Comparison of ENCODE assay signal across 1 cellular context in genomic region chr12:8949525-8950286, GRCh38.
TF ChIP-seq lines count a peak whose summit lies in the region.

M6PR (minus strand) TSS chr12:8949645; CDS start chr12:8946404, 3,241 bp downstream.

TF ChIP-seq in HEK293, 187 proteins besides CTCF, POLR2A, EP300 and RAD21 (continued from another document and continues in another):
- TF ChIP-seq WT1 (tag by site-specific recombination; IDR thresholded peaks at IDR 0.05) = 0 out of 2 replicates have a peak, but pooled peaks have one; percentile 9
- TF ChIP-seq, protein P1, sequence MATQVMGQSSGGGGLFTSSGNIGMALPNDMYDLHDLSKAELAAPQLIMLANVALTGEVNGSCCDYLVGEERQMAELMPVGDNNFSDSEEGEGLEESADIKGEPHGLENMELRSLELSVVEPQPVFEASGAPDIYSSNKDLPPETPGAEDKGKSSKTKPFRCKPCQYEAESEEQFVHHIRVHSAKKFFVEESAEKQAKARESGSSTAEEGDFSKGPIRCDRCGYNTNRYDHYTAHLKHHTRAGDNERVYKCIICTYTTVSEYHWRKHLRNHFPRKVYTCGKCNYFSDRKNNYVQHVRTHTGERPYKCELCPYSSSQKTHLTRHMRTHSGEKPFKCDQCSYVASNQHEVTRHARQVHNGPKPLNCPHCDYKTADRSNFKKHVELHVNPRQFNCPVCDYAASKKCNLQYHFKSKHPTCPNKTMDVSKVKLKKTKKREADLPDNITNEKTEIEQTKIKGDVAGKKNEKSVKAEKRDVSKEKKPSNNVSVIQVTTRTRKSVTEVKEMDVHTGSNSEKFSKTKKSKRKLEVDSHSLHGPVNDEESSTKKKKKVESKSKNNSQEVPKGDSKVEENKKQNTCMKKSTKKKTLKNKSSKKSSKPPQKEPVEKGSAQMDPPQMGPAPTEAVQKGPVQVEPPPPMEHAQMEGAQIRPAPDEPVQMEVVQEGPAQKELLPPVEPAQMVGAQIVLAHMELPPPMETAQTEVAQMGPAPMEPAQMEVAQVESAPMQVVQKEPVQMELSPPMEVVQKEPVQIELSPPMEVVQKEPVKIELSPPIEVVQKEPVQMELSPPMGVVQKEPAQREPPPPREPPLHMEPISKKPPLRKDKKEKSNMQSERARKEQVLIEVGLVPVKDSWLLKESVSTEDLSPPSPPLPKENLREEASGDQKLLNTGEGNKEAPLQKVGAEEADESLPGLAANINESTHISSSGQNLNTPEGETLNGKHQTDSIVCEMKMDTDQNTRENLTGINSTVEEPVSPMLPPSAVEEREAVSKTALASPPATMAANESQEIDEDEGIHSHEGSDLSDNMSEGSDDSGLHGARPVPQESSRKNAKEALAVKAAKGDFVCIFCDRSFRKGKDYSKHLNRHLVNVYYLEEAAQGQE (tag by site-specific recombination; IDR thresholded peaks at IDR 0.05) = peak; percentile 32; the same call in 1 of the 2 replicates
- no peak for TF ChIP-seq YY2 (tag by site-specific recombination; IDR thresholded peaks at IDR 0.05)
- TF ChIP-seq ZNF140 (tag by site-specific recombination; IDR thresholded peaks at IDR 0.05) = no peak
- TF ChIP-seq ZNF24 (tag by site-specific recombination; IDR thresholded peaks at IDR 0.05) = peak; percentile 79; the same call in 1 of the 2 replicates
- no peak for TF ChIP-seq ZSCAN4 (tag by site-specific recombination; IDR thresholded peaks at IDR 0.05)
- no peak for TF ChIP-seq KLF1 (tag by site-specific recombination; IDR thresholded peaks at IDR 0.05)
- TF ChIP-seq ZNF350 (tag by site-specific recombination; IDR thresholded peaks at IDR 0.05) = no peak
- TF ChIP-seq ZNF560 (tag by site-specific recombination; IDR thresholded peaks at IDR 0.05; ENCODE audit: borderline replicate concordance) = no peak
- TF ChIP-seq, protein P2, sequence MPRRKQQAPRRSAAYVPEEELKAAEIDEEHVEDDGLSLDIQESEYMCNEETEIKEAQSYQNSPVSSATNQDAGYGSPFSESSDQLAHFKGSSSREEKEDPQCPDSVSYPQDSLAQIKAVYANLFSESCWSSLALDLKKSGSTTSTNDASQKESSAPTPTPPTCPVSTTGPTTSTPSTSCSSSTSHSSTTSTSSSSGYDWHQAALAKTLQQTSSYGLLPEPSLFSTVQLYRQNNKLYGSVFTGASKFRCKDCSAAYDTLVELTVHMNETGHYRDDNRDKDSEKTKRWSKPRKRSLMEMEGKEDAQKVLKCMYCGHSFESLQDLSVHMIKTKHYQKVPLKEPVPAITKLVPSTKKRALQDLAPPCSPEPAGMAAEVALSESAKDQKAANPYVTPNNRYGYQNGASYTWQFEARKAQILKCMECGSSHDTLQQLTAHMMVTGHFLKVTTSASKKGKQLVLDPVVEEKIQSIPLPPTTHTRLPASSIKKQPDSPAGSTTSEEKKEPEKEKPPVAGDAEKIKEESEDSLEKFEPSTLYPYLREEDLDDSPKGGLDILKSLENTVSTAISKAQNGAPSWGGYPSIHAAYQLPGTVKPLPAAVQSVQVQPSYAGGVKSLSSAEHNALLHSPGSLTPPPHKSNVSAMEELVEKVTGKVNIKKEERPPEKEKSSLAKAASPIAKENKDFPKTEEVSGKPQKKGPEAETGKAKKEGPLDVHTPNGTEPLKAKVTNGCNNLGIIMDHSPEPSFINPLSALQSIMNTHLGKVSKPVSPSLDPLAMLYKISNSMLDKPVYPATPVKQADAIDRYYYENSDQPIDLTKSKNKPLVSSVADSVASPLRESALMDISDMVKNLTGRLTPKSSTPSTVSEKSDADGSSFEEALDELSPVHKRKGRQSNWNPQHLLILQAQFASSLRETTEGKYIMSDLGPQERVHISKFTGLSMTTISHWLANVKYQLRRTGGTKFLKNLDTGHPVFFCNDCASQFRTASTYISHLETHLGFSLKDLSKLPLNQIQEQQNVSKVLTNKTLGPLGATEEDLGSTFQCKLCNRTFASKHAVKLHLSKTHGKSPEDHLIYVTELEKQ (tag by site-specific recombination; IDR thresholded peaks at IDR 0.05; ENCODE audit: borderline replicate concordance) = no peak
- TF ChIP-seq, protein P3, sequence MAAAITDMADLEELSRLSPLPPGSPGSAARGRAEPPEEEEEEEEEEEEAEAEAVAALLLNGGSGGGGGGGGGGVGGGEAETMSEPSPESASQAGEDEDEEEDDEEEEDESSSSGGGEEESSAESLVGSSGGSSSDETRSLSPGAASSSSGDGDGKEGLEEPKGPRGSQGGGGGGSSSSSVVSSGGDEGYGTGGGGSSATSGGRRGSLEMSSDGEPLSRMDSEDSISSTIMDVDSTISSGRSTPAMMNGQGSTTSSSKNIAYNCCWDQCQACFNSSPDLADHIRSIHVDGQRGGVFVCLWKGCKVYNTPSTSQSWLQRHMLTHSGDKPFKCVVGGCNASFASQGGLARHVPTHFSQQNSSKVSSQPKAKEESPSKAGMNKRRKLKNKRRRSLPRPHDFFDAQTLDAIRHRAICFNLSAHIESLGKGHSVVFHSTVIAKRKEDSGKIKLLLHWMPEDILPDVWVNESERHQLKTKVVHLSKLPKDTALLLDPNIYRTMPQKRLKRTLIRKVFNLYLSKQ (tag by site-specific recombination; IDR thresholded peaks at IDR 0.05; ENCODE audit: borderline replicate concordance) = no peak
- TF ChIP-seq ZNF404 (tag by site-specific recombination; IDR thresholded peaks at IDR 0.05) = no peak
- TF ChIP-seq ZBTB20 (tag by site-specific recombination; IDR thresholded peaks at IDR 0.05) = peak; percentile 99
- TF ChIP-seq ZNF302 (tag by site-specific recombination; IDR thresholded peaks at IDR 0.05; ENCODE audit: low read depth) = no peak
- TF ChIP-seq ZNF175 (tag by site-specific recombination; IDR thresholded peaks at IDR 0.05) = no peak
- no peak for TF ChIP-seq SCRT1 (tag by site-specific recombination; IDR thresholded peaks at IDR 0.05; ENCODE audit: borderline replicate concordance)
- TF ChIP-seq SETDB1 (IDR thresholded peaks at IDR 0.05; ENCODE audit: insufficient read length, low read length) = peak; percentile 25
- peak; percentile 35 for TF ChIP-seq KLF16 (tag by site-specific recombination; IDR thresholded peaks at IDR 0.05)
- no peak for TF ChIP-seq ZNF704 (tag by site-specific recombination; IDR thresholded peaks at IDR 0.05)
- TF ChIP-seq, protein P4, sequence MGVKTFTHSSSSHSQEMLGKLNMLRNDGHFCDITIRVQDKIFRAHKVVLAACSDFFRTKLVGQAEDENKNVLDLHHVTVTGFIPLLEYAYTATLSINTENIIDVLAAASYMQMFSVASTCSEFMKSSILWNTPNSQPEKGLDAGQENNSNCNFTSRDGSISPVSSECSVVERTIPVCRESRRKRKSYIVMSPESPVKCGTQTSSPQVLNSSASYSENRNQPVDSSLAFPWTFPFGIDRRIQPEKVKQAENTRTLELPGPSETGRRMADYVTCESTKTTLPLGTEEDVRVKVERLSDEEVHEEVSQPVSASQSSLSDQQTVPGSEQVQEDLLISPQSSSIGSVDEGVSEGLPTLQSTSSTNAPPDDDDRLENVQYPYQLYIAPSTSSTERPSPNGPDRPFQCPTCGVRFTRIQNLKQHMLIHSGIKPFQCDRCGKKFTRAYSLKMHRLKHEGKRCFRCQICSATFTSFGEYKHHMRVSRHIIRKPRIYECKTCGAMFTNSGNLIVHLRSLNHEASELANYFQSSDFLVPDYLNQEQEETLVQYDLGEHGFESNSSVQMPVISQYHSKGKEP (tag by site-specific recombination; IDR thresholded peaks at IDR 0.05) = no peak
- TF ChIP-seq ZNF433 (tag by site-specific recombination; IDR thresholded peaks at IDR 0.05; ENCODE audit: low read depth) = no peak
- 0 out of 2 replicates have a peak, but pooled peaks have one; percentile 26 for TF ChIP-seq ZNF10 (tag by site-specific recombination; IDR thresholded peaks at IDR 0.05)
- no peak for TF ChIP-seq KLF7 (tag by site-specific recombination; IDR thresholded peaks at IDR 0.05; ENCODE audit: borderline replicate concordance)
- TF ChIP-seq ZNF510 (tag by site-specific recombination; IDR thresholded peaks at IDR 0.05; ENCODE audit: insufficient replicate concordance) = no peak
- no peak for TF ChIP-seq ZFP37 (tag by site-specific recombination; IDR thresholded peaks at IDR 0.05)
- TF ChIP-seq ZNF626 (tag by site-specific recombination; IDR thresholded peaks at IDR 0.05) = no peak
- TF ChIP-seq ZNF292 (tag by site-specific recombination; IDR thresholded peaks at IDR 0.05; ENCODE audit: borderline replicate concordance, low read depth) = no peak
- TF ChIP-seq ZBTB17 (tag by site-specific recombination; IDR thresholded peaks at IDR 0.05) = peak; percentile 89
- no peak for TF ChIP-seq MEIS1 (CRISPR knock-in tag; IDR thresholded peaks at IDR 0.05; ENCODE audit: borderline replicate concordance)
- no peak for TF ChIP-seq ZNF121 (tag by site-specific recombination; IDR thresholded peaks at IDR 0.05)
- TF ChIP-seq PRDM6 (tag by site-specific recombination; IDR thresholded peaks at IDR 0.05) = no peak
- 0 out of 2 replicates have a peak, but pooled peaks have one; percentile 3 for TF ChIP-seq EGR2 (tag by site-specific recombination; IDR thresholded peaks at IDR 0.05; ENCODE audit: low read depth)
- 0 out of 2 replicates have a peak, but pooled peaks have one; percentile 60 for TF ChIP-seq ZSCAN23 (tag by site-specific recombination; IDR thresholded peaks at IDR 0.05)
- TF ChIP-seq ZNF174 (tag by site-specific recombination; IDR thresholded peaks at IDR 0.05) = no peak
- no peak for TF ChIP-seq INSM2 (tag by site-specific recombination; IDR thresholded peaks at IDR 0.05)
- TF ChIP-seq ZNF529 (tag by site-specific recombination; IDR thresholded peaks at IDR 0.05; ENCODE audit: insufficient replicate concordance) = no peak
- no peak for TF ChIP-seq PRDM1 (tag by site-specific recombination; IDR thresholded peaks at IDR 0.05)
- TF ChIP-seq ZNF514 (tag by site-specific recombination; IDR thresholded peaks at IDR 0.05) = no peak
- TF ChIP-seq, protein P5, sequence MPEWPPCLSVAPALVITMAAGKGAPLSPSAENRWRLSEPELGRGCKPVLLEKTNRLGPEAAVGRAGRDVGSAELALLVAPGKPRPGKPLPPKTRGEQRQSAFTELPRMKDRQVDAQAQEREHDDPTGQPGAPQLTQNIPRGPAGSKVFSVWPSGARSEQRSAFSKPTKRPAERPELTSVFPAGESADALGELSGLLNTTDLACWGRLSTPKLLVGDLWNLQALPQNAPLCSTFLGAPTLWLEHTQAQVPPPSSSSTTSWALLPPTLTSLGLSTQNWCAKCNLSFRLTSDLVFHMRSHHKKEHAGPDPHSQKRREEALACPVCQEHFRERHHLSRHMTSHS (tag by site-specific recombination; IDR thresholded peaks at IDR 0.05) = no peak
- no peak for TF ChIP-seq ZNF561 (tag by site-specific recombination; IDR thresholded peaks at IDR 0.05; ENCODE audit: borderline replicate concordance)
- TF ChIP-seq ZNF623 (tag by site-specific recombination; IDR thresholded peaks at IDR 0.05) = no peak
- TF ChIP-seq, protein P6, sequence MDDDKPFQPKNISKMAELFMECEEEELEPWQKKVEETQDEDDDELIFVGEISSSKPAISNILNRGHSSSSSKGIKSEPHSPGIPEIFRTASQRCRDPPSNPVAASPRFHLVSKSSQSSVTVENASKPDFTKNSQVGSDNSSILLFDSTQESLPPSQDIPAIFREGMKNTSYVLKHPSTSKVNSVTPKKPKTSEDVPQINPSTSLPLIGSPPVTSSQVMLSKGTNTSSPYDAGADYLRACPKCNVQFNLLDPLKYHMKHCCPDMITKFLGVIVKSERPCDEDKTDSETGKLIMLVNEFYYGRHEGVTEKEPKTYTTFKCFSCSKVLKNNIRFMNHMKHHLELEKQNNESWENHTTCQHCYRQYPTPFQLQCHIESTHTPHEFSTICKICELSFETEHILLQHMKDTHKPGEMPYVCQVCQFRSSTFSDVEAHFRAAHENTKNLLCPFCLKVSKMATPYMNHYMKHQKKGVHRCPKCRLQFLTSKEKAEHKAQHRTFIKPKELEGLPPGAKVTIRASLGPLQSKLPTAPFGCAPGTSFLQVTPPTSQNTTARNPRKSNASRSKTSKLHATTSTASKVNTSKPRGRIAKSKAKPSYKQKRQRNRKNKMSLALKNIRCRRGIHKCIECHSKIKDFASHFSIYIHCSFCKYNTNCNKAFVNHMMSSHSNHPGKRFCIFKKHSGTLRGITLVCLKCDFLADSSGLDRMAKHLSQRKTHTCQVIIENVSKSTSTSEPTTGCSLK (tag by site-specific recombination; IDR thresholded peaks at IDR 0.05) = no peak
